Comparison of ENCODE assay signal across 24 cellular contexts in genomic region chr1:215595231-215595630, GRCh38. TPM values are rescaled to one million over a fixed set of nuclear protein-coding genes. Genes with fewer than 3 reads are reported as not detected.
DNase-seq lines count a peak whose midpoint lies in the region; ATAC-seq and TF ChIP-seq lines count a peak whose summit lies in the region.
"Had no signal": no experiment of that assay in that cellular context is flagged by ENCODE, and none has a peak within 500 bp of the region (broad histone marks: within the 10 kb centered on the region; RNA-seq: fewer than 3 reads in every experiment).

No MANE protein-coding gene starts in this region.

- H3K4me3 ChIP-seq in GM23248 (no peak overlapping the region), PC-3 (ENCODE audit: low read length) (no peak overlapping the region)
- H3K4me3 ChIP-seq: Peyer's patch, stomach, upper lobe of right lung had no signal

- POLR2A ChIA-PET in PC-3 (lab: Charles Lee; ENCODE audit: unreplicated experiment), result no interaction called here

- H3K4me1 ChIP-seq in GM23248 (ENCODE audit: insufficient read depth) (peaks cover 16% of the 10 kb centered on the region), PC-3 (ENCODE audit: insufficient read depth, low read length) (peaks cover 24% of the 10 kb centered on the region)
- H3K4me1 ChIP-seq: foreskin keratinocyte, Peyer's patch had no signal

- H3K27ac Mint-ChIP-seq in activated T-cell treated with anti-CD3 and anti-CD28 coated beads, Interleukin-2, amount 50 U/mL, for 72 hours, result no peak overlapping the region
- H3K27ac Mint-ChIP-seq: activated naive CD8-positive, alpha-beta T cell treated with anti-CD3 and anti-CD28 coated beads for 36 hours; CD4-positive, alpha-beta T cell; memory B cell; natural killer cell treated with Interleukin-12 subunit alpha and Interleukin-12 subunit beta and Interleukin-15 and Interleukin-18, amount 100 ng/mL, for 72 hours; T-helper 2 cell treated with Interferon-gamma antibody and Interleukin-4, amounts not matched to agents 5 μg/mL and 100 μg/mL, for 36 hours had no signal

- H3K27me3 ChIP-seq in GM23248 (replicated peaks; ENCODE audit: insufficient read depth), result no peaks in the 10 kb centered on the region
- no peaks in the 10 kb centered on the region for H3K27me3 ChIP-seq in PC-3 (ENCODE audit: low read length)
- H3K27me3 ChIP-seq: brain microvascular endothelial cell, foreskin keratinocyte, Peyer's patch, stomach, upper lobe of right lung had no signal

- ATAC-seq in PC-3 (peak; percentile 87), left lobe of liver (no peak)
- ATAC-seq in activated T-cell treated with anti-CD3 and anti-CD28 coated beads, Interleukin-2, amount 50 U/mL, for 72 hours (replicated peaks in 1 of 2), result no peak
- ATAC-seq: activated T-cell treated with anti-CD3 and anti-CD28 coated beads, Interleukin-2, amount 50 U/mL, for 4 hours; foreskin keratinocyte; natural killer cell treated with Interleukin-12 subunit alpha and Interleukin-12 subunit beta and Interleukin-15 and Interleukin-18, amount 100 ng/mL, for 72 hours; upper lobe of right lung had no signal

- no peaks in the 10 kb centered on the region for H3K9me3 ChIP-seq in GM23248 (ENCODE audit: low read depth)
- no peaks in the 10 kb centered on the region for H3K9me3 ChIP-seq in PC-3 (ENCODE audit: low read length)
- H3K9me3 ChIP-seq: Peyer's patch, stomach, upper lobe of right lung had no signal

- H3K9ac ChIP-seq in GM23248 (no peak overlapping the region), PC-3 (ENCODE audit: low read length) (no peak overlapping the region)

- peaks cover 1% of the 10 kb centered on the region in 2 donors for H3K36me3 Mint-ChIP-seq in activated T-cell treated with anti-CD3 and anti-CD28 coated beads, Interleukin-2, amount 50 U/mL, for 72 hours (ENCODE audit: insufficient read depth in 2 of 2)

- CTCF ChIA-PET in PC-3 (lab: Charles Lee), result no interaction called here

- H3K9me3 Mint-ChIP-seq in activated T-cell treated with anti-CD3 and anti-CD28 coated beads, Interleukin-2, amount 50 U/mL, for 72 hours, result peaks cover 0 to 2% of the 10 kb centered on the region in 2 donors
- H3K9me3 Mint-ChIP-seq: activated naive CD8-positive, alpha-beta T cell treated with anti-CD3 and anti-CD28 coated beads for 36 hours; activated T-cell treated with anti-CD3 and anti-CD28 coated beads, Interleukin-2, amount 50 U/mL, for 4 hours; CD4-positive, alpha-beta T cell had no signal

- DNase-seq in A172 (ENCODE audit: low spot score) (peak; percentile 14), GM23248 (peak; percentile 33), PC-3 (peak; percentile 65), fibroblast of peridontal ligament (ENCODE audit: extremely low read depth) (peak; percentile 28), left lobe of liver (ENCODE audit: low spot score) (no peak), occipital lobe (lab: John Stamatoyannopoulos, UW) (no peak)
- no peak for DNase-seq in activated naive CD4-positive, alpha-beta T cell treated with anti-CD3 and anti-CD28 coated beads, Interleukin-2, amount 50 U/mL, for 16 hours
- no peak for DNase-seq in activated T-cell treated with anti-CD3 and anti-CD28 coated beads, Interleukin-2, amount 50 U/mL, for 72 hours
- DNase-seq: activated naive CD8-positive, alpha-beta T cell treated with anti-CD3 and anti-CD28 coated beads for 36 hours; activated T-cell treated with anti-CD3 and anti-CD28 coated beads, Interleukin-2, amount 50 U/mL, for 4 hours; brain microvascular endothelial cell; CD4-positive, alpha-beta T cell; cortex of kidney; DMS53; foreskin keratinocyte; kidney; Peyer's patch; posterior cingulate gyrus; stimulated activated CD4-positive, alpha-beta T cell treated with anti-CD3 and anti-CD28 coated beads, Interleukin-2, amount 100 ng/mL, for 24 hours; stomach; upper lobe of right lung had no signal

- no peaks in the 10 kb centered on the region for H3K27me3 Mint-ChIP-seq in activated T-cell treated with anti-CD3 and anti-CD28 coated beads, Interleukin-2, amount 50 U/mL, for 72 hours (ENCODE audit: low read depth)
- H3K27me3 Mint-ChIP-seq: activated naive CD8-positive, alpha-beta T cell treated with anti-CD3 and anti-CD28 coated beads for 36 hours; CD4-positive, alpha-beta T cell; memory B cell; natural killer cell treated with Interleukin-12 subunit alpha and Interleukin-12 subunit beta and Interleukin-15 and Interleukin-18, amount 100 ng/mL, for 72 hours had no signal

- H3K4me1 Mint-ChIP-seq in activated T-cell treated with anti-CD3 and anti-CD28 coated beads, Interleukin-2, amount 50 U/mL, for 72 hours (ENCODE audit: low read depth), result no peaks in the 10 kb centered on the region
- H3K4me1 Mint-ChIP-seq: activated naive CD8-positive, alpha-beta T cell treated with anti-CD3 and anti-CD28 coated beads for 36 hours; memory B cell had no signal

- H3K4me2 ChIP-seq in GM23248 (ENCODE audit: unreplicated experiment), result no peak overlapping the region
- peak overlapping the region; percentile 7 for H3K4me2 ChIP-seq in PC-3 (ENCODE audit: low read length)

- TF ChIP-seq CTCF in PC-3 (conservative IDR thresholded peaks at IDR 0.05; ENCODE audit: low read depth, low read length), result no peak

- H3F3A ChIP-seq in GM23248 (ENCODE audit: insufficient read depth) (peaks cover 4% of the 10 kb centered on the region; the same call in 1 of the 2 replicates), PC-3 (ENCODE audit: low read length, unreplicated experiment) (no peaks in the 10 kb centered on the region)

- no peak overlapping the region for H3K4me3 Mint-ChIP-seq in activated T-cell treated with anti-CD3 and anti-CD28 coated beads, Interleukin-2, amount 50 U/mL, for 72 hours
- H3K4me3 Mint-ChIP-seq: activated naive CD8-positive, alpha-beta T cell treated with anti-CD3 and anti-CD28 coated beads for 36 hours; activated T-cell treated with anti-CD3 and anti-CD28 coated beads, Interleukin-2, amount 50 U/mL, for 4 hours; CD4-positive, alpha-beta T cell; memory B cell; natural killer cell treated with Interleukin-12 subunit alpha and Interleukin-12 subunit beta and Interleukin-15 and Interleukin-18, amount 100 ng/mL, for 72 hours; T-helper 2 cell treated with Interferon-gamma antibody and Interleukin-4, amounts not matched to agents 5 μg/mL and 100 μg/mL, for 36 hours had no signal

- H3K27ac ChIP-seq in GM23248, result no peak overlapping the region
- H3K27ac ChIP-seq in PC-3 (ENCODE audit: low read length), result no peak overlapping the region
- H3K27ac ChIP-seq: brain microvascular endothelial cell, foreskin keratinocyte, Peyer's patch, stomach, upper lobe of right lung had no signal

- BruUV-seq in PC-3 (replicated peaks; lab: Mats Ljungman, UMichigan), result no TSS peak

- in situ Hi-C loops in GM23248 (cut with MboI), result no loop called here

- WGBS in GM23248 (ENCODE audit: low coverage in 1 of 2, low lambda C conversion rate in 2 of 2, missing lambda C conversion rate in 2 of 2), 2 experiments, result 86 to 96% methylated on average over 2 of the region's 2 CpGs

- H3K9me2 ChIP-seq in GM23248 (ENCODE audit: insufficient read depth) (no peaks in the 10 kb centered on the region), PC-3 (replicated peaks; ENCODE audit: low read length) (no peaks in the 10 kb centered on the region)

- H2AFZ ChIP-seq in GM23248 (no peak overlapping the region), PC-3 (ENCODE audit: low read length) (no peak overlapping the region)

- H3K79me2 ChIP-seq in GM23248 (ENCODE audit: insufficient read depth) (peaks cover 23% of the 10 kb centered on the region), PC-3 (ENCODE audit: low read length) (no peaks in the 10 kb centered on the region)

- intact Hi-C loops in PC-3 (cut with micrococcal nuclease), result loop anchor here (10.0 kb wide), 1 partner anchor 320 kb away; no protein-coding TSS in a partner anchor

- no peaks in the 10 kb centered on the region for H4K20me1 ChIP-seq in GM23248 (ENCODE audit: insufficient read depth)
- no peaks in the 10 kb centered on the region for H4K20me1 ChIP-seq in PC-3 (ENCODE audit: low read length)

- peaks cover 17% of the 10 kb centered on the region for H3K36me3 ChIP-seq in GM23248 (ENCODE audit: low read depth)
- H3K36me3 ChIP-seq in PC-3 (ENCODE audit: low read depth, low read length), result peaks cover 26% of the 10 kb centered on the region; the same call in 1 of the 2 replicates
- H3K36me3 ChIP-seq: brain microvascular endothelial cell had no signal

RNA-seq across cellular contexts. Expression of gene KCTD3, which starts 28.1 kb away (rescaled TPM):
- total RNA-seq in A172 (2014; rRNA removed; shearing (Covaris generic)), result 43.1 and 47.8 TPM in 2 replicates
- total RNA-seq in GM23248 (2014; rRNA removed; shearing (Covaris generic)), result 25.7 and 32.0 TPM in 2 replicates
- 17.5 and 17.7 TPM in 2 replicates for polyA plus RNA-seq in GM23248 (2016; fragmentation: Nextera tagmentation; extraction: Ambion mirVana)
- total RNA-seq in PC-3 (2014; rRNA removed), result 48.4 and 52.8 TPM in 2 replicates
- 35.2 TPM for total RNA-seq in left lobe of liver
- total RNA-seq in activated T-cell treated with anti-CD3 and anti-CD28 coated beads, Interleukin-2, amount 50 U/mL, for 72 hours, result 1 to 10 TPM; 4.5 to 4.7 TPM
- total RNA-seq in occipital lobe, result 69.9 TPM

Comparison
In these comparisons a context has a peak if more than half of its experiments do, and no peak if none do; other contexts are left out.
1. DNase-seq: peak in A172 (single experiment), GM23248 (single experiment), PC-3 (single experiment) and fibroblast of peridontal ligament (single experiment); none in activated naive CD4-positive, alpha-beta T cell treated with anti-CD3 and anti-CD28 coated beads, Interleukin-2, amount 50 U/mL, for 16 hours (single experiment), left lobe of liver (single experiment), activated T-cell treated with anti-CD3 and anti-CD28 coated beads, Interleukin-2, amount 50 U/mL, for 72 hours (0 of 2) and occipital lobe (single experiment).